8 cellular contexts compared by ENCODE assay signal in the genomic region with DNA sequence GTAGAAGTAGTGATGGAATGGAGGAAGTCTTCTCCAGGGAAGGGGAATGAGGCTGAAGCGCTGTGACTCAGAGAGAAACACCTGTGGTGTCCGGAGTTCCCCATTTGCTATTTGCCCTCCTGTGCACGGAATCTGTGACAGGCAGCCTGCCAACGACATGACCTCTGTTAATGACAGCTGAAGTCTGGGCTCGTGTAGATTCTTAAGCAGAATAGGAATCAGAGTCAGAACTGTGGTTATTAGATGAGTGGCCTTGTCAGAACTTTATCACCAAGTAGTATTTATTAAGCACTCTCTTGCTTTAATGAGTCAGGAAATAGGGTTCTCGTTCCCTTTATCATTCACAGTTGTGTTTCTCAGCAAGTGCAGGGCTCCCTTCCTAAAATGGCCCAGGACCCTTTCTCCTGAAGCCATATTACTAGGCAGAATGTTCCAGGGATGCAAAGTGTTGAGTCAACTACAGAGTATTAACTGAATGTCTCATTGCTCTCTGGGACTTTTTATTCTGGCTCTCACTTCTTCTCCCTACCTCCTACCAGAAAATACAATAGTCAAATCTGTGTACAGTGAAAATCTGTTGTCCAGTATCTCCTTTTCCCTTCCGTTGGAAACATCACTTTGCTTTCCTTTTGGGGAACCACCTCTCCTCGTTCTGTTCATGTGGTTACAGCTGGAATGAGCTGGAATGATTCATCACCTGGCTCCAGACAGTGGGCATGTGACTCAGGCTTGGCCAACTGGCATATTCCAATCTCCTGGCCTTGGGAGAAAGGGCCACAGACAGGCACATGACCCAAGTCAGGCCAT.
DNase-seq lines count a peak whose midpoint lies in the region; FAIRE-seq lines count a peak whose summit lies in the region.

No MANE protein-coding gene starts in this region.

- H3K4ac ChIP-seq in mesendoderm (ENCODE audit: low read depth, low read length) = no peak overlapping the region

- H2BK5ac ChIP-seq in mesendoderm (ENCODE audit: low read length) = peak overlapping the region; percentile 33

- peak; percentile 98 for FAIRE-seq in GM18507 (lab: Jason Lieb, UNC)

- peak overlapping the region; percentile 57 for H3K56ac ChIP-seq in mesendoderm (ENCODE audit: low read length)

- WGBS in mesendoderm (ENCODE audit: extremely low coverage, insufficient coverage, low lambda C conversion rate) = no CpG with 5 or more reads among the region's 8 CpGs

- no peak overlapping the region for H3K4me2 ChIP-seq in mesendoderm (ENCODE audit: low read length)

- no peak overlapping the region for H3K27ac ChIP-seq in mesendoderm (ENCODE audit: low read depth, low read length)

- H2AK5ac ChIP-seq in mesendoderm (ENCODE audit: low read length) = peak overlapping the region; percentile 97

- H3K79me2 ChIP-seq in mesendoderm (ENCODE audit: control insufficient read depth, insufficient read depth, low read length) = no peaks in the 10 kb centered on the region

- no peaks in the 10 kb centered on the region for H3K36me3 ChIP-seq in mesendoderm (ENCODE audit: control insufficient read depth, insufficient read depth, low read length)

- no peaks in the 10 kb centered on the region for H3K79me1 ChIP-seq in mesendoderm (ENCODE audit: low read length)

- H2BK15ac ChIP-seq in mesendoderm (replicated peaks; ENCODE audit: low read depth) = no peak overlapping the region

- peaks cover 8% of the 10 kb centered on the region for H3K4me1 ChIP-seq in mesendoderm (ENCODE audit: control insufficient read depth, low read depth, low read length)

- no peak overlapping the region for H3K9ac ChIP-seq in mesendoderm (ENCODE audit: low read length)

- H3K23ac ChIP-seq in mesendoderm (ENCODE audit: low read length) = no peak overlapping the region

- H3K27me3 ChIP-seq in mesendoderm (ENCODE audit: insufficient read depth, low read length, poor library complexity) = no peaks in the 10 kb centered on the region

- H2BK120ac ChIP-seq in mesendoderm (ENCODE audit: low read depth, low read length) = no peak overlapping the region

- H4K5ac ChIP-seq in mesendoderm (ENCODE audit: low read length) = no peak overlapping the region

- H3K4me3 ChIP-seq in mesendoderm (ENCODE audit: low read length) = no peak overlapping the region

- peak overlapping the region; percentile 40 for H3K18ac ChIP-seq in mesendoderm (ENCODE audit: low read length)

- no peak overlapping the region for H4K8ac ChIP-seq in mesendoderm (ENCODE audit: low read depth, low read length)

- DNase-seq in GM18507 (ENCODE audit: extremely low spot score, insufficient read length, low read depth) (peak; percentile 33), H4 (ENCODE audit: low spot score) (peak; percentile 87), LHCN-M2 (ENCODE audit: low read depth) (peak; percentile 96), amniotic epithelial cell (ENCODE audit: low read depth) (peak; percentile 93), mesendoderm (no peak), NCI-H2107 treated with DMSO at 0.1 percent for 48 hours (lab: John Stamatoyannopoulos, UW; ENCODE audit: unreplicated experiment) (no peak)
- DNase-seq in NK-92 treated with Interleukin-12 subunit alpha and Interleukin-12 subunit beta, amount 100 ng/mL, for 24 hours (lab: John Stamatoyannopoulos, UW) = no peak
- no peak for DNase-seq in activated CD8-positive, alpha-beta memory T cell treated with anti-CD3 and anti-CD28 coated beads, Interleukin-2, amount 50 U/mL, for 48 hours

Comparison
In these comparisons a context has a peak if more than half of its experiments do, and no peak if none do; other contexts are left out.
1. DNase-seq: peak in GM18507 (single experiment), H4 (single experiment), LHCN-M2 (single experiment) and amniotic epithelial cell (single experiment); none in mesendoderm (single experiment), NK-92 treated with Interleukin-12 subunit alpha and Interleukin-12 subunit beta, amount 100 ng/mL, for 24 hours (single experiment), NCI-H2107 treated with DMSO at 0.1 percent for 48 hours (single experiment) and activated CD8-positive, alpha-beta memory T cell treated with anti-CD3 and anti-CD28 coated beads, Interleukin-2, amount 50 U/mL, for 48 hours (single experiment).